Comparison of ENCODE assay signal across 7 cellular contexts in the genomic region with DNA sequence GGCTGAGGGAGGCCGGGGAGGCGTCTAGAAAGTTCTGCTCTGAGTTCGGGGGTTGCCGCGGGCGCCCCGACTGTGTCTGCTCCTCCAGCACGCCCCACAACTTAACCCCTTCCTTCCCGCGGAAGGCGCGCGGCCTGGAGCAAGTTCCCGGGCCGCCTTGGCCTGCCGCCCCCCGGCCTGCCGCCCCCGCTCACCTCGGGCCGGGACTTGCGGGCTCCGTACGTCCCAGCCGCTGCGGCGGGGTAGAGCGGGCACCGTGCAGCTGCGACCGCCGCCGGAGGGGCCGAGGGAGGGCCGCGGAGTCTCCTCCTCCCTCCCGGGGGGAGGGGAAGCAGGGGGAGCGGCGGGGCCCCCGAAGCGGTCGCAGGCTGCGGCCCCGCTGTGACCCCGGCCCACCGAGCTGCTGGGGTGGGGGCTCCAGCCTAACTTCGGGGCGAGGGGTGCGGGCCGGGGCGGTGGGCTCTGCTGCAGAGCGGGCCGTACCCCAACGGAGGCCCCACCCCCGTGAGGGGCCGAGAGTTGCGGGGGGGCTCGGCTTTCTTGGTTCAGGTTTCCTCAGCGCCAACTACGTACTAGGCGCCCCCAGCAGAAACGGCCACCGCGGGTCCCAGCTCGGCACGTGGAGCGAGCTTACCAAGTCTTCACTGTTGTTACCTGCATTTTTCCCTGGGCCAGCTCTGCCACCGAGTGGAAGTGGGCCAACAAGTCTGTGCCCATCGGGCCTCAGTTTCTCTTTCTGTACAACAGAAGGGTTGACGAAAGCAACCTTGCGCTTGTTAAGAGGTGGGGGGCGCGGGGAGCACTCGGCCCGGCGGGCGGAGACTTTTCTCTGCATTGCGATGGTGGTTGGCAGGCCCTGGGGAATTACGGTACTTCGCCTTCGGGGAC. TPM values are rescaled to one million over a fixed set of nuclear protein-coding genes. Genes with fewer than 3 reads are reported as not detected.
A peak's percentile ranks its signal among the peaks of the same experiment; 100 is the strongest.
DNase-seq lines count a peak whose midpoint lies in the region; ATAC-seq and TF ChIP-seq lines count a peak whose summit lies in the region.

CCDC102A (minus strand) TSS at position 266 of the 888 bp plus-strand sequence. CDS start 7,394 bp downstream, outside the sequence.

- H3K4me3 ChIP-seq in parathyroid adenoma (ENCODE audit: low read depth, low read length) = peak within 1 kb of the TSS; percentile 92

- intact Hi-C loops in Right ventricle myocardium superior (cut with DNase I) = no loop called here

- DNase-seq in HFFc6 (no peak), NCI-H460 (ENCODE audit: extremely low read depth, low read depth) (peak; percentile 13), Right ventricle myocardium superior (no peak), CD1c-positive myeloid dendritic cell (ENCODE audit: extremely low spot score) (no peak)
- DNase-seq in activated effector memory CD4-positive, alpha-beta T cell treated with anti-CD3 and anti-CD28 coated beads, Interleukin-2, amount 50 U/mL, for 16 hours = peak; percentile 83

- H3K4me3 Mint-ChIP-seq in HFFc6 = peak within 1 kb of the TSS; percentile 93

- H3K9me3 ChIP-seq in parathyroid adenoma (ENCODE audit: control insufficient read depth, low read length) = no peaks in the 10 kb centered on the region

- H3K4me2 ChIP-seq in parathyroid adenoma (ENCODE audit: low read length) = peak within 1 kb of the TSS; percentile 89

- H3K4me1 ChIP-seq in parathyroid adenoma = peaks cover 26% of the 10 kb centered on the region

- H3K27me3 Mint-ChIP-seq in HFFc6 (ENCODE audit: insufficient read depth) = peaks cover 35% of the 10 kb centered on the region

- H3K4me1 Mint-ChIP-seq in HFFc6 (ENCODE audit: low read depth) = peaks cover 30% of the 10 kb centered on the region

- no peaks in the 10 kb centered on the region for H3K79me2 ChIP-seq in parathyroid adenoma

- peak within 1 kb of the TSS; percentile 62; the same call in 1 of the 2 replicates for H3K27ac Mint-ChIP-seq in HFFc6

- TF ChIP-seq CTCF in HFFc6 (IDR thresholded peaks at IDR 0.05) (no peak), parathyroid adenoma (IDR thresholded peaks at IDR 0.05) (no peak)

- no peaks in the 10 kb centered on the region for H3K36me3 ChIP-seq in parathyroid adenoma (ENCODE audit: control insufficient read depth, insufficient read depth, low read length)

- no peaks in the 10 kb centered on the region for H3K9me3 Mint-ChIP-seq in HFFc6

- H3K36me3 Mint-ChIP-seq in HFFc6 (ENCODE audit: low read depth) = no peaks in the 10 kb centered on the region

- peak within 1 kb of the TSS; percentile 100 for H2AFZ ChIP-seq in parathyroid adenoma

- peak within 1 kb of the TSS; percentile 80 for H3K9ac ChIP-seq in parathyroid adenoma

- H3K27me3 ChIP-seq in parathyroid adenoma (ENCODE audit: control insufficient read depth, insufficient read depth, low read length) = no peaks in the 10 kb centered on the region

- peak within 1 kb of the TSS; percentile 69 for H3K27ac ChIP-seq in parathyroid adenoma

- ATAC-seq in GM18517 (IDR thresholded peaks at IDR 0.05; ENCODE audit: unreplicated experiment) = peak; percentile 21
- peak; percentile 76 for ATAC-seq in Right ventricle myocardium superior (ENCODE audit: poor library complexity)

RNA-seq across cellular contexts. Expression of gene CCDC102A, which starts in this region (rescaled TPM):
- 1 to 10 TPM; 3.6 to 4.6 (median 4.1) TPM for total RNA-seq in HFFc6 (2021; fragmentation: NEBNext Ultra II Directional; extraction: Animal tissue kit (Norgen Biotek cat#: 25700))
- 4.8 and 5.2 TPM in 2 replicates for total RNA-seq in NCI-H460 (2014; rRNA removed; shearing (Covaris generic))
- polyA plus RNA-seq in NCI-H460 (2014; cell fraction: nucleus; rRNA removed) = 4.4 and 5.4 TPM in 2 replicates
- 10.5 TPM for total RNA-seq in Right ventricle myocardium superior

Comparison
In these comparisons a context has a peak if more than half of its experiments do, and no peak if none do; other contexts are left out.
1. DNase-seq: peak in NCI-H460 (single experiment) and activated effector memory CD4-positive, alpha-beta T cell treated with anti-CD3 and anti-CD28 coated beads, Interleukin-2, amount 50 U/mL, for 16 hours (single experiment); none in HFFc6 (single experiment), Right ventricle myocardium superior (single experiment) and CD1c-positive myeloid dendritic cell (single experiment).